21 cellular contexts compared by ENCODE assay signal in genomic region chr2:109268916-109269315, GRCh38.
"Had no signal": no experiment of that assay in that cellular context is flagged by ENCODE, and none has a peak within 500 bp of the region (broad histone marks: within the 10 kb centered on the region; RNA-seq: fewer than 3 reads in every experiment).

No MANE protein-coding gene starts in this region.

- H3K27ac Mint-ChIP-seq: effector memory CD8-positive, alpha-beta T cell; nephron progenitor cell; progenitor cell of endocrine pancreas; stimulated activated effector memory CD8-positive, alpha-beta T cell treated with anti-CD3 and anti-CD28 coated beads, Interleukin-12 subunit alpha, Interleukin-12 subunit beta, amount 100 ng/mL, for 72 hours had no signal

- H3K4me1 ChIP-seq: parathyroid adenoma, right lobe of liver had no signal

- H3K4me3 Mint-ChIP-seq: effector memory CD8-positive, alpha-beta T cell; naive thymus-derived CD4-positive, alpha-beta T cell; nephron progenitor cell; stimulated activated effector memory CD8-positive, alpha-beta T cell treated with anti-CD3 and anti-CD28 coated beads, Interleukin-12 subunit alpha, Interleukin-12 subunit beta, amount 100 ng/mL, for 72 hours had no signal

- H3K27me3 ChIP-seq: right lobe of liver, stomach, thyroid gland had no signal

- H3K27ac ChIP-seq: parathyroid adenoma, right lobe of liver, stomach, thyroid gland had no signal

- H3K9me3 Mint-ChIP-seq: effector memory CD8-positive, alpha-beta T cell; nephron progenitor cell; stimulated activated effector memory CD8-positive, alpha-beta T cell treated with anti-CD3 and anti-CD28 coated beads, Interleukin-12 subunit alpha, Interleukin-12 subunit beta, amount 100 ng/mL, for 72 hours had no signal

- H3K4me1 Mint-ChIP-seq: stimulated activated effector memory CD8-positive, alpha-beta T cell treated with anti-CD3 and anti-CD28 coated beads, Interleukin-12 subunit alpha, Interleukin-12 subunit beta, amount 100 ng/mL, for 72 hours had no signal

- H3K9me3 ChIP-seq: right lobe of liver, stomach, thyroid gland had no signal

- DNase-seq: cerebellar nuclear complex; cortex of kidney; effector memory CD8-positive, alpha-beta T cell; hypothalamus; mesenchymal stem cell; midbrain; naive thymus-derived CD4-positive, alpha-beta T cell; nephron progenitor cell; occipital lobe; right lobe of liver; stimulated activated CD4-positive, alpha-beta T cell treated with anti-CD3 and anti-CD28 coated beads, Interleukin-12 subunit alpha, Interleukin-12 subunit beta, amount 100 ng/mL, for 4 hours; stimulated activated CD4-positive, alpha-beta T cell treated with anti-CD3 and anti-CD28 coated beads, Interleukin-2, amount 100 ng/mL, for 24 hours; stimulated activated CD4-positive, alpha-beta T cell treated with anti-CD3 and anti-CD28 coated beads, Interleukin-4, amount 100 ng/mL, for 24 hours; stimulated activated naive CD4-positive, alpha-beta T cell treated with Interleukin-2 at 50 U/mL for 16 hours; stomach; thyroid gland; trophoblast cell had no signal

- H3K36me3 ChIP-seq: right lobe of liver, stomach, thyroid gland had no signal

- H3K4me3 ChIP-seq: right lobe of liver, smooth muscle cell, stomach, thyroid gland had no signal

- H3K4me2 ChIP-seq: smooth muscle cell had no signal

- H3K9ac ChIP-seq: parathyroid adenoma had no signal

- H3K36me3 Mint-ChIP-seq: stimulated activated effector memory CD8-positive, alpha-beta T cell treated with anti-CD3 and anti-CD28 coated beads, Interleukin-12 subunit alpha, Interleukin-12 subunit beta, amount 100 ng/mL, for 72 hours had no signal
